9 cellular contexts compared by ENCODE assay signal in genomic region chr5:169637085-169637855, GRCh38. TPM values are rescaled to one million over a fixed set of nuclear protein-coding genes. Genes with fewer than 3 reads are reported as not detected.
DNase-seq lines count a peak whose midpoint lies in the region; ATAC-seq, FAIRE-seq and TF ChIP-seq lines count a peak whose summit lies in the region.
"Had no signal": no experiment of that assay in that cellular context is flagged by ENCODE, and none has a peak within 500 bp of the region (broad histone marks: within the 10 kb centered on the region; RNA-seq: fewer than 3 reads in every experiment).

TSS of gene DOCK2 (plus strand) at chr5:169637275. CDS start at chr5:169637327, 52 bp downstream.

- H3K27me3 Mint-ChIP-seq in activated naive CD4-positive, alpha-beta T cell treated with anti-CD3 and anti-CD28 coated beads for 36 hours (ENCODE audit: low read depth): no peaks in the 10 kb centered on the region

- CTCF ChIA-PET in activated naive CD4-positive, alpha-beta T cell treated with anti-CD3 and anti-CD28 coated beads for 36 hours (lab: Charles Lee): interaction anchor here (1.2 kb wide), 2 partner anchors 10 to 12 kb away, joined by 3 to 5 read pairs; no protein-coding TSS in a partner anchor

- FAIRE-seq in H54 (lab: Jason Lieb, UNC): no peak

- DNase-seq in RPMI8226: peak; percentile 82
- DNase-seq in activated naive CD4-positive, alpha-beta T cell treated with anti-CD3 and anti-CD28 coated beads for 36 hours: peak; percentile 74
- peak; percentile 47 to 62 for DNase-seq in stimulated activated CD4-positive, alpha-beta T cell treated with anti-CD3 and anti-CD28 coated beads, Interleukin-1b, Interleukin-23, amount 100 ng/mL, for 4 hours (ENCODE audit: low read depth in 2 of 2)
- no peak for DNase-seq in NCI-H1105 (lab: John Stamatoyannopoulos, UW)
- DNase-seq in H54 (ENCODE audit: insufficient read length, low spot score): no peak

- H3K4me1 Mint-ChIP-seq in activated naive CD4-positive, alpha-beta T cell treated with anti-CD3 and anti-CD28 coated beads for 36 hours (ENCODE audit: low read depth): peaks cover 49% of the 10 kb centered on the region

- no peak within 1 kb of the TSS for H3K27ac ChIP-seq in iPS-18a (ENCODE audit: low read length)

- ATAC-seq in GM18499 (IDR thresholded peaks at IDR 0.05; ENCODE audit: insufficient read depth, unreplicated experiment): peak; percentile 69
- peak; percentile 90 for ATAC-seq in HG02840 (IDR thresholded peaks at IDR 0.05; ENCODE audit: low FRiP score, unreplicated experiment)
- ATAC-seq: body of pancreas had no signal

- H3K9ac ChIP-seq in iPS-18a (ENCODE audit: low read length): no peak within 1 kb of the TSS

- intact Hi-C loops in activated naive CD4-positive, alpha-beta T cell treated with anti-CD3 and anti-CD28 coated beads for 36 hours (cut with micrococcal nuclease): loop anchor here (1.0 to 5.0 kb wide), 5 partner anchors 12 to 66 kb away; partner anchors contain the start of gene SPDL1

- H3K9me3 Mint-ChIP-seq in activated naive CD4-positive, alpha-beta T cell treated with anti-CD3 and anti-CD28 coated beads for 36 hours: peaks cover 11% of the 10 kb centered on the region

- H3K36me3 Mint-ChIP-seq in activated naive CD4-positive, alpha-beta T cell treated with anti-CD3 and anti-CD28 coated beads for 36 hours (ENCODE audit: low read depth): peaks cover 32% of the 10 kb centered on the region

- H3K27me3 ChIP-seq in iPS-18a (ENCODE audit: control insufficient read depth, insufficient read depth, low read length): peaks cover 13% of the 10 kb centered on the region

- H3K4me3 Mint-ChIP-seq in activated naive CD4-positive, alpha-beta T cell treated with anti-CD3 and anti-CD28 coated beads for 36 hours: peak within 1 kb of the TSS; percentile 93

- peak within 1 kb of the TSS; percentile 95 for H3K27ac Mint-ChIP-seq in activated naive CD4-positive, alpha-beta T cell treated with anti-CD3 and anti-CD28 coated beads for 36 hours

- peak within 1 kb of the TSS; percentile 61 for H3K4me3 ChIP-seq in iPS-18a (ENCODE audit: low read length)
- H3K4me3 ChIP-seq: body of pancreas had no signal

- H3K9me3 ChIP-seq in iPS-18a (ENCODE audit: control insufficient read depth, low read depth, low read length): no peaks in the 10 kb centered on the region
- H3K9me3 ChIP-seq: body of pancreas had no signal

- no peaks in the 10 kb centered on the region for H3K36me3 ChIP-seq in iPS-18a (ENCODE audit: control insufficient read depth, low read depth, low read length)

- no peaks in the 10 kb centered on the region for H3K4me1 ChIP-seq in iPS-18a (ENCODE audit: control insufficient read depth, low read depth, low read length)

- no peak for TF ChIP-seq POLR2A in H54 (IDR thresholded peaks at IDR 0.05; ENCODE audit: low read depth, low read length)

RNA-seq across cellular contexts. Expression of gene DOCK2, which starts in this region (rescaled TPM):
- 100 to 1,000 TPM; 192 to 203 TPM for total RNA-seq in activated naive CD4-positive, alpha-beta T cell treated with anti-CD3 and anti-CD28 coated beads for 36 hours

Comparison
In these comparisons a context has a peak if more than half of its experiments do, and no peak if none do; other contexts are left out.
1. DNase-seq: peak in RPMI8226 (single experiment), activated naive CD4-positive, alpha-beta T cell treated with anti-CD3 and anti-CD28 coated beads for 36 hours (single experiment) and stimulated activated CD4-positive, alpha-beta T cell treated with anti-CD3 and anti-CD28 coated beads, Interleukin-1b, Interleukin-23, amount 100 ng/mL, for 4 hours (2 of 2); none in NCI-H1105 (single experiment) and H54 (single experiment).